Comparison of ENCODE assay signal across 1 cellular context in the genomic region with DNA sequence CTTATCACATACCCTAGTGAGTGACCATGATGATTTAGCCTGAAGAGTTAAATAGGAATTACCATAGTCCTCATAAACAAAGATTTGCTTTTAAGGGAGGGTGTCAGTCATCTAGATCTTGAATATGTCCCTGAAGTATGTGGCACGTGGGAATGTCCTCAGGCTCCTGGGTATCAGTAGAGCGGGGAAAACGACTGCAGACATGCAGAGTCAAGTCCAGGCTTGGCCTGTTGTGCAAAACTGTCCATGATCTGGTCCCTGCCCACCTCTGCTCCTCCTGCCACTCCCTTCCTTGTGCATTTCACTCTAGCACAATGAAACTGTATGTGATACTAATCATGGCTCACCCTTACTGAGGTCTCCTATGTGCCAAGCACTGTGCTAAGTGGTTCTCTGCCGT.
TF ChIP-seq lines count a peak whose summit lies in the region.

No MANE protein-coding gene starts in this region.

TF ChIP-seq in GM12878, 131 proteins besides CTCF, POLR2A, EP300 and RAD21:
- TF ChIP-seq GATAD2B (conservative IDR thresholded peaks at IDR 0.05; ENCODE audit: low read depth) (no peak), SMARCA5 (IDR thresholded peaks at IDR 0.05) (no peak), NRF1 (conservative IDR thresholded peaks at IDR 0.05; ENCODE audit: low read depth, low read length) (no peak), RELA (IDR thresholded peaks at IDR 0.05; ENCODE audit: borderline replicate concordance, partially characterized antibody) (no peak), YBX1 (IDR thresholded peaks at IDR 0.05) (no peak), KLF5 (IDR thresholded peaks at IDR 0.05; ENCODE audit: partially characterized antibody) (no peak), SP1 (IDR thresholded peaks at IDR 0.05; ENCODE audit: low read depth, low read length) (no peak), NR2C2 (IDR thresholded peaks at IDR 0.05; ENCODE audit: borderline replicate concordance, control insufficient read depth, insufficient read length, low read depth) (no peak), FOXK2 (IDR thresholded peaks at IDR 0.05) (no peak), SRF (IDR thresholded peaks at IDR 0.05; ENCODE audit: low read depth in 2 of 2, low read length in 2 of 2) (no peak), ETV6 (conservative IDR thresholded peaks at IDR 0.05 in 1 of 2, IDR thresholded peaks at IDR 0.05 in 1 of 2; ENCODE audit: borderline replicate concordance in 1 of 2, low read depth in 1 of 2) (no peak), MTA2 (IDR thresholded peaks at IDR 0.05; ENCODE audit: low read depth) (no peak), SREBF1 (IDR thresholded peaks at IDR 0.05; ENCODE audit: low read length) (no peak), HDGF (IDR thresholded peaks at IDR 0.05) (no peak)
- TF ChIP-seq, protein P1, sequence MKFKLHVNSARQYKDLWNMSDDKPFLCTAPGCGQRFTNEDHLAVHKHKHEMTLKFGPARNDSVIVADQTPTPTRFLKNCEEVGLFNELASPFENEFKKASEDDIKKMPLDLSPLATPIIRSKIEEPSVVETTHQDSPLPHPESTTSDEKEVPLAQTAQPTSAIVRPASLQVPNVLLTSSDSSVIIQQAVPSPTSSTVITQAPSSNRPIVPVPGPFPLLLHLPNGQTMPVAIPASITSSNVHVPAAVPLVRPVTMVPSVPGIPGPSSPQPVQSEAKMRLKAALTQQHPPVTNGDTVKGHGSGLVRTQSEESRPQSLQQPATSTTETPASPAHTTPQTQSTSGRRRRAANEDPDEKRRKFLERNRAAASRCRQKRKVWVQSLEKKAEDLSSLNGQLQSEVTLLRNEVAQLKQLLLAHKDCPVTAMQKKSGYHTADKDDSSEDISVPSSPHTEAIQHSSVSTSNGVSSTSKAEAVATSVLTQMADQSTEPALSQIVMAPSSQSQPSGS (IDR thresholded peaks at IDR 0.05; ENCODE audit: low read length): no peak
- TF ChIP-seq, protein P2, sequence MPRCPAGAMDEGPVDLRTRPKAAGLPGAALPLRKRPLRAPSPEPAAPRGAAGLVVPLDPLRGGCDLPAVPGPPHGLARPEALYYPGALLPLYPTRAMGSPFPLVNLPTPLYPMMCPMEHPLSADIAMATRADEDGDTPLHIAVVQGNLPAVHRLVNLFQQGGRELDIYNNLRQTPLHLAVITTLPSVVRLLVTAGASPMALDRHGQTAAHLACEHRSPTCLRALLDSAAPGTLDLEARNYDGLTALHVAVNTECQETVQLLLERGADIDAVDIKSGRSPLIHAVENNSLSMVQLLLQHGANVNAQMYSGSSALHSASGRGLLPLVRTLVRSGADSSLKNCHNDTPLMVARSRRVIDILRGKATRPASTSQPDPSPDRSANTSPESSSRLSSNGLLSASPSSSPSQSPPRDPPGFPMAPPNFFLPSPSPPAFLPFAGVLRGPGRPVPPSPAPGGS (IDR thresholded peaks at IDR 0.05; ENCODE audit: borderline replicate concordance, insufficient read depth, low read depth, low read length, poor library complexity, severe bottlenecking): no peak
- TF ChIP-seq, protein P3, sequence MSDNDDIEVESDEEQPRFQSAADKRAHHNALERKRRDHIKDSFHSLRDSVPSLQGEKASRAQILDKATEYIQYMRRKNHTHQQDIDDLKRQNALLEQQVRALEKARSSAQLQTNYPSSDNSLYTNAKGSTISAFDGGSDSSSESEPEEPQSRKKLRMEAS (IDR thresholded peaks at IDR 0.05; ENCODE audit: low read depth, low read length): no peak
